Comparison of ENCODE assay signal across 10 cellular contexts in genomic region chr4:6962211-6963041, GRCh38. TPM values are rescaled to one million over a fixed set of nuclear protein-coding genes. Genes with fewer than 3 reads are reported as not detected.
DNase-seq lines count a peak whose midpoint lies in the region; ATAC-seq, FAIRE-seq and TF ChIP-seq lines count a peak whose summit lies in the region.
"Had no signal": no experiment of that assay in that cellular context is flagged by ENCODE, and none has a peak within 500 bp of the region (broad histone marks: within the 10 kb centered on the region; RNA-seq: fewer than 3 reads in every experiment).

No MANE protein-coding gene starts in this region.

- CTCF ChIA-PET in HepG2 (lab: Yijun Ruan, JAX; ENCODE audit: low intra/inter-chr PET ratio, low total read pairs), result no interaction called here

- H3K9ac ChIP-seq in HepG2 (ENCODE audit: insufficient read depth, low read depth, low read length), result 0 out of 2 replicates have a peak overlapping the region, but pooled peaks have one; percentile 33

- H3K36me3 ChIP-seq in SJCRH30 (no peaks in the 10 kb centered on the region), HepG2 (replicated peaks in 1 of 2; ENCODE audit: control insufficient read depth in 1 of 2, insufficient read depth in 2 of 2, low read length in 2 of 2) (peaks cover 2 to 12% of the 10 kb centered on the region in 2 experiments; a peak in 3 of 5 replicates), lower lobe of right lung (peaks cover 1% of the 10 kb centered on the region), heart left ventricle (peaks cover 0 to 4% (median 0%) of the 10 kb centered on the region in 9 donors)

- peak overlapping the region; percentile 98 for H3K27ac ChIP-seq in SJCRH30
- H3K27ac ChIP-seq in HepG2 (ENCODE audit: extremely low read length, insufficient read depth, low read length), result no peak overlapping the region
- peak overlapping the region; percentile 95 for H3K27ac ChIP-seq in temporal lobe (ENCODE audit: low read depth, low read length)
- H3K27ac ChIP-seq in lower lobe of right lung, result no peak overlapping the region
- H3K27ac ChIP-seq in heart left ventricle, result no peak overlapping the region

- peaks cover 73% of the 10 kb centered on the region for H3K79me2 ChIP-seq in HepG2 (ENCODE audit: insufficient read depth, low read length)

- no TSS peak for BruUV-seq in HepG2 (replicated peaks; lab: Mats Ljungman, UMichigan)

- in situ Hi-C loops in HepG2 (cut with HindIII; ENCODE audit: extremely low pct_ligation_motif_present, low pct_unique_long_range_greater_than_20kb), result no loop called here

- peaks cover 20% of the 10 kb centered on the region; the same call in 1 of the 2 replicates for H4K20me1 ChIP-seq in HepG2 (ENCODE audit: insufficient read depth, low read length)

- FAIRE-seq in HepG2 (lab: Jason Lieb, UNC), result no peak

- H3K9me3 ChIP-seq in SJCRH30 (replicated peaks) (no peaks in the 10 kb centered on the region), HepG2 (ENCODE audit: low read length) (no peaks in the 10 kb centered on the region), lower lobe of right lung (no peaks in the 10 kb centered on the region), heart left ventricle (no peaks in the 10 kb centered on the region)

- TF ChIP-seq RAD21 in HepG2 (CRISPR knock-in tag; IDR thresholded peaks at IDR 0.05), result no peak

- intact Hi-C loops in HepG2 (cut with micrococcal nuclease; ENCODE audit: unreplicated experiment), result no loop called here
- intact Hi-C loops in lower lobe of right lung (cut with DNase I), result no loop called here
- intact Hi-C loops in heart left ventricle (cut with DNase I), result no loop called here

- TF ChIP-seq EP300 in HepG2 (IDR thresholded peaks at IDR 0.05; ENCODE audit: low read depth in 2 of 2, low read length in 2 of 2) (no peak), HepG2 (CRISPR knock-in tag; IDR thresholded peaks at IDR 0.05; ENCODE audit: borderline replicate concordance) (no peak)

- no peak overlapping the region for H2AFZ ChIP-seq in HepG2 (ENCODE audit: low read length)

- no peak for TF ChIP-seq POLR2A in HepG2 (IDR thresholded peaks at IDR 0.05; ENCODE audit: insufficient read depth in 1 of 2, low read depth in 2 of 2, low read length in 2 of 2)
- no peak for TF ChIP-seq POLR2A in heart left ventricle (IDR thresholded peaks at IDR 0.05)

- peak overlapping the region; percentile 16 for H3K4me3 ChIP-seq in SJCRH30
- H3K4me3 ChIP-seq in HepG2 (replicated peaks in 1 of 3; ENCODE audit: insufficient read depth in 1 of 3, low read depth in 2 of 3, low read length in 3 of 3), result no peak overlapping the region; a peak in 1 of 6 replicates
- no peak overlapping the region for H3K4me3 ChIP-seq in lower lobe of right lung
- H3K4me3 ChIP-seq in heart left ventricle, result no peak overlapping the region

- peaks cover 47% of the 10 kb centered on the region for H3K4me1 ChIP-seq in SJCRH30
- peaks cover 55% of the 10 kb centered on the region for H3K4me1 ChIP-seq in HepG2 (ENCODE audit: insufficient read depth, low read length)
- H3K4me1 ChIP-seq in lower lobe of right lung, result peaks cover 19% of the 10 kb centered on the region
- H3K4me1 ChIP-seq in heart left ventricle, result peaks cover 0 to 41% (median 1%) of the 10 kb centered on the region in 12 donors

- TF ChIP-seq CTCF in HepG2 (CRISPR knock-in tag; IDR thresholded peaks at IDR 0.05) (no peak), omental fat pad (IDR thresholded peaks at IDR 0.05) (no peak), lower lobe of right lung (IDR thresholded peaks at IDR 0.05) (no peak), heart left ventricle (IDR thresholded peaks at IDR 0.05) (no peak)

- POLR2A ChIA-PET in HepG2 (lab: Yijun Ruan, JAX), result interaction anchor here (0.6 to 2.5 kb wide), 3 partner anchors 53 to 289 kb away, joined by 3 to 10 read pairs (median 3); partner anchors contain the start of gene TBC1D14

- WGBS in HepG2 (ENCODE audit: low lambda C conversion rate), result 84% methylated on average over 17 of the region's 17 CpGs
- 85 to 96% (median 88%) methylated on average over 17 of the region's 17 CpGs for WGBS in heart left ventricle, 4 donors

- peak; percentile 52 for DNase-seq in activated CD8-positive, alpha-beta memory T cell treated with anti-CD3 and anti-CD28 coated beads for 24 hours
- no peak for DNase-seq in activated CD8-positive, alpha-beta memory T cell treated with anti-CD3 and anti-CD28 coated beads, Interleukin-2, amount 50 U/mL, for 4 hours
- DNase-seq in SJCRH30 (peak; percentile 79 to 91), HepG2 (ENCODE audit: low spot score) (no peak), omental fat pad (ENCODE audit: low spot score) (no peak), lower lobe of right lung (no peak), heart left ventricle (no peak)
- DNase-seq: ACHN; activated CD4-positive, CD25-positive, alpha-beta regulatory T cell treated with anti-CD3 and anti-CD28 coated beads, Interleukin-2, amount 50 U/mL, for 72 hours had no signal

- H3K4me2 ChIP-seq in HepG2 (ENCODE audit: low read depth, low read length), result no peak overlapping the region

- ATAC-seq in HepG2 (peak; percentile 29), omental fat pad (ENCODE audit: low FRiP score) (no peak), lower lobe of right lung (no peak), heart left ventricle (no peak)

- H3K27me3 ChIP-seq in SJCRH30 (no peaks in the 10 kb centered on the region), HepG2 (ENCODE audit: control insufficient read depth in 1 of 2, insufficient read depth in 2 of 2, low read length in 2 of 2) (no peaks in the 10 kb centered on the region), lower lobe of right lung (ENCODE audit: low read depth) (no peaks in the 10 kb centered on the region), heart left ventricle (no peaks in the 10 kb centered on the region)

TF ChIP-seq in HepG2, 621 proteins besides CTCF, POLR2A, EP300 and RAD21 (continues in another document):
- TF ChIP-seq ZNF609 (CRISPR knock-in tag; IDR thresholded peaks at IDR 0.05; ENCODE audit: borderline replicate concordance), result no peak
- TF ChIP-seq ZNF572 (CRISPR knock-in tag; IDR thresholded peaks at IDR 0.05), result 0 out of 2 replicates have a peak, but pooled peaks have one; percentile 41
- no peak for TF ChIP-seq TARDBP (CRISPR knock-in tag; IDR thresholded peaks at IDR 0.05)

RNA-seq across cellular contexts. Expression of gene TBC1D14, which starts 52.8 kb away (rescaled TPM):
- 54.5 and 58.0 TPM in 2 replicates for total RNA-seq in SJCRH30 (2014; rRNA removed; shearing (Covaris generic))
- total RNA-seq in HepG2 (2016; rRNA removed; fragmentation: Illumina TruSeq; extraction: Trizol) (46.5 and 53.3 TPM in 2 replicates), temporal lobe (169 TPM), omental fat pad (10 to 100 TPM; 38.0 to 58.2 (median 56.8) TPM), lower lobe of right lung (60.7 TPM), heart left ventricle (10 to 100 TPM; 31.3 to 51.0 (median 34.5) TPM)
- total RNA-seq in HepG2 (2016; cell fraction: cytosol; rRNA removed; fragmentation: Illumina TruSeq; extraction: Trizol; ENCODE audit: low read depth), result 65.4 and 73.2 TPM in 2 replicates
- total RNA-seq in HepG2 (2016; cell fraction: insoluble cytoplasmic fraction; rRNA removed; fragmentation: Illumina TruSeq; extraction: Trizol), result 45.9 and 47.6 TPM in 2 replicates
- 39.0 and 41.3 TPM in 2 replicates for total RNA-seq in HepG2 (2016; cell fraction: membrane; rRNA removed; fragmentation: Illumina TruSeq; extraction: Trizol)
- 38.2 and 42.5 TPM in 2 replicates for total RNA-seq in HepG2 (2016; cell fraction: nucleus; rRNA removed; fragmentation: Illumina TruSeq; extraction: Trizol)
- polyA plus RNA-seq in HepG2 (2011; rRNA removed) (29.5 and 31.8 TPM in 2 replicates), heart left ventricle (10 to 100 TPM in 1 of 2 donors, 1 to 10 TPM in 1; 9.8 to 32.0 TPM)
- 29.0 and 31.7 TPM in 2 replicates for polyA plus RNA-seq in HepG2 (2011; cell fraction: cytosol; rRNA removed)
- 29.6 and 30.6 TPM in 2 replicates for polyA plus RNA-seq in HepG2 (2011; cell fraction: nucleus; rRNA removed)
- 31.1 and 34.7 TPM in 2 replicates for polyA plus RNA-seq in HepG2 (2012)
- 5.0 TPM in 2 replicates for polyA plus RNA-seq in HepG2 (2016; cell fraction: cytosol; fragmentation: Illumina TruSeq; extraction: Trizol; ENCODE audit: low read depth)
- polyA plus RNA-seq in HepG2 (2016; cell fraction: insoluble cytoplasmic fraction; fragmentation: Illumina TruSeq; extraction: Trizol; ENCODE audit: low read depth), result 34.0 and 38.1 TPM in 2 replicates
- 15.8 and 17.3 TPM in 2 replicates for polyA plus RNA-seq in HepG2 (2016; cell fraction: membrane; fragmentation: Illumina TruSeq; extraction: Trizol; ENCODE audit: low read depth)
- 42.2 and 45.1 TPM in 2 replicates for polyA plus RNA-seq in HepG2 (2016; cell fraction: nucleus; fragmentation: Illumina TruSeq; extraction: Trizol; ENCODE audit: insufficient read depth, low read depth)
- 34.1 and 63.3 TPM in 2 replicates for polyA minus RNA-seq in HepG2 (2011; rRNA and poly(A)+ RNA removed; ENCODE audit: low replicate concordance)
- 21.7 and 28.5 TPM in 2 replicates for polyA minus RNA-seq in HepG2 (2011; cell fraction: cytosol; rRNA and poly(A)+ RNA removed)
- polyA minus RNA-seq in HepG2 (2011; cell fraction: nucleus; rRNA and poly(A)+ RNA removed), result 25.8 and 31.3 TPM in 2 replicates

Comparison
In these comparisons a context has a peak if more than half of its experiments do, and no peak if none do; other contexts are left out.
1. DNase-seq: peak in activated CD8-positive, alpha-beta memory T cell treated with anti-CD3 and anti-CD28 coated beads for 24 hours (single experiment) and SJCRH30 (2 of 2); none in activated CD8-positive, alpha-beta memory T cell treated with anti-CD3 and anti-CD28 coated beads, Interleukin-2, amount 50 U/mL, for 4 hours (single experiment), HepG2 (single experiment), omental fat pad (single experiment), lower lobe of right lung (single experiment) and heart left ventricle (0 of 5).
2. H3K27ac ChIP-seq: peak in SJCRH30 (single experiment) and temporal lobe (single experiment); none in HepG2 (single experiment), lower lobe of right lung (single experiment) and heart left ventricle (0 of 12).